ENCODE assay signal across 8 cellular contexts in genomic region chr9:15135167-15135792, GRCh38.
DNase-seq lines count a peak whose midpoint lies in the region; ATAC-seq and TF ChIP-seq lines count a peak whose summit lies in the region.

No MANE protein-coding gene starts in this region.

- H3K9me3 Mint-ChIP-seq in activated CD8-positive, alpha-beta memory T cell treated with anti-CD3 and anti-CD28 coated beads, Interleukin-2, amount 10 ng/mL, durations not matched to agents 7 days and 5 days (ENCODE audit: low read depth), result no peaks in the 10 kb centered on the region

- H3K27ac ChIP-seq in tibial nerve, result no peak overlapping the region

- 26 to 27% methylated on average over 18 of the region's 18 CpGs for WGBS in tibial nerve, 2 donors

- no peak overlapping the region for H3K27ac Mint-ChIP-seq in activated CD8-positive, alpha-beta memory T cell treated with anti-CD3 and anti-CD28 coated beads, Interleukin-2, amount 10 ng/mL, durations not matched to agents 7 days and 5 days

- TF ChIP-seq CTCF in tibial nerve (IDR thresholded peaks at IDR 0.05), result peak; percentile 75 to 92 (median 85)

- peaks cover 10% of the 10 kb centered on the region for H3K4me1 Mint-ChIP-seq in activated CD8-positive, alpha-beta memory T cell treated with anti-CD3 and anti-CD28 coated beads, Interleukin-2, amount 10 ng/mL, durations not matched to agents 7 days and 5 days

- no peaks in the 10 kb centered on the region for H3K27me3 ChIP-seq in tibial nerve

- peak; percentile 71 for DNase-seq in DMS114 treated with DMSO at 0.1 percent for 48 hours (lab: John Stamatoyannopoulos, UW; ENCODE audit: unreplicated experiment)
- DNase-seq in NCI-H748 treated with DMSO at 0.1 percent for 48 hours (lab: John Stamatoyannopoulos, UW), result peak; percentile 49
- peak; percentile 51 for DNase-seq in activated CD8-positive, alpha-beta memory T cell treated with anti-CD3 and anti-CD28 coated beads, Interleukin-2, amount 10 ng/mL, durations not matched to agents 7 days and 5 days
- peak; percentile 83 for DNase-seq in myocyte (ENCODE audit: low read depth)
- peak; percentile 37 to 75 for DNase-seq in tibial nerve (ENCODE audit: low spot score in 2 of 2)

- no peaks in the 10 kb centered on the region for H3K9me3 ChIP-seq in tibial nerve

- peak overlapping the region in 1 of 4 donors; percentile 6 for H3K4me3 ChIP-seq in tibial nerve

- H3K36me3 ChIP-seq in tibial nerve, result no peaks in the 10 kb centered on the region

- H3K36me3 Mint-ChIP-seq in activated CD8-positive, alpha-beta memory T cell treated with anti-CD3 and anti-CD28 coated beads, Interleukin-2, amount 10 ng/mL, durations not matched to agents 7 days and 5 days, result no peaks in the 10 kb centered on the region

- no peak for TF ChIP-seq POLR2A in tibial nerve (IDR thresholded peaks at IDR 0.05)

- peaks cover 0 to 7% (median 0%) of the 10 kb centered on the region in 4 donors for H3K4me1 ChIP-seq in tibial nerve

- TF ChIP-seq EP300 in tibial nerve (IDR thresholded peaks at IDR 0.05), result no peak

- CTCF ChIA-PET in activated CD8-positive, alpha-beta memory T cell treated with anti-CD3 and anti-CD28 coated beads, Interleukin-2, amount 10 ng/mL, durations not matched to agents 7 days and 5 days (lab: Charles Lee), result interaction anchor here (0.6 to 1.6 kb wide), 10 partner anchors 13 to 484 kb away, joined by 3 to 21 read pairs (median 4); no protein-coding TSS in a partner anchor

- H3K4me3 Mint-ChIP-seq in activated CD8-positive, alpha-beta memory T cell treated with anti-CD3 and anti-CD28 coated beads, Interleukin-2, amount 10 ng/mL, durations not matched to agents 7 days and 5 days, result no peak overlapping the region

- ATAC-seq in GM19468 (IDR thresholded peaks at IDR 0.05; ENCODE audit: extremely low read depth, unreplicated experiment) (peak; percentile 73), HG03565 (IDR thresholded peaks at IDR 0.05; ENCODE audit: unreplicated experiment) (peak; percentile 90), esophagus mucosa (peak; percentile 72)
- ATAC-seq in activated CD8-positive, alpha-beta memory T cell treated with anti-CD3 and anti-CD28 coated beads, Interleukin-2, amount 10 ng/mL, durations not matched to agents 7 days and 5 days, result peak; percentile 77

- H3K27me3 Mint-ChIP-seq in activated CD8-positive, alpha-beta memory T cell treated with anti-CD3 and anti-CD28 coated beads, Interleukin-2, amount 10 ng/mL, durations not matched to agents 7 days and 5 days, result peaks cover 7% of the 10 kb centered on the region
